Comparison of ENCODE assay signal across 13 cellular contexts in the genomic region with DNA sequence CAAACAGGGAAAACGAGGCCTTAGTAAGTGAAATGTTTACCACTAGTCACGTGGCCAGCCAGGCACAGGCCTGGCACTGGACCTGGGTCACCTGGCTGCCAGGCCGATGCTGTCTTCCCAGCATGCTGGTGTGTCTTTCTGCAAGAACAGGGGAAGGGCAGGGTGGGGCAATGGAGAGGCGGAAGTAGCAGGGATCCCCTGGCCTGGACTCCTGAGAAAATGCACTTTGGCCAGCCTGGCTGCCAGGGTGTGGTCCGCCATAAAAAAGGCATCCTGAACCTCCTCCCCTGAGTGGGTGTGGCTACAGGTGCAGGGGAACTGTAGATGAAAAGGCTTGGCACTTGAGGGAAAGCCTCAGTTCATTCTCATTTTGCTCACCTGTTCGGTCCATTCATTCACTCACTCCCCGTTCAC. TPM values are rescaled to one million over a fixed set of nuclear protein-coding genes. Genes with fewer than 3 reads are reported as not detected.
DNase-seq lines count a peak whose midpoint lies in the region; ATAC-seq and TF ChIP-seq lines count a peak whose summit lies in the region.
"Had no signal": no experiment of that assay in that cellular context is flagged by ENCODE, and none has a peak within 500 bp of the region (broad histone marks: within the 10 kb centered on the region; RNA-seq: fewer than 3 reads in every experiment).

No MANE protein-coding gene starts in this region.

- ATAC-seq in GM19351 (IDR thresholded peaks at IDR 0.05; ENCODE audit: unreplicated experiment) (no peak), GM19328 (IDR thresholded peaks at IDR 0.05; ENCODE audit: unreplicated experiment) (no peak)

- DNase-seq in DMS53 treated with DMSO at 0.1 percent for 48 hours (lab: John Stamatoyannopoulos, UW; ENCODE audit: unreplicated experiment), result peak; percentile 71
- DNase-seq in NCI-H2029 treated with DMSO at 0.1 percent for 48 hours (lab: John Stamatoyannopoulos, UW), result peak; percentile 35
- peak; percentile 98 for DNase-seq in colonic mucosa
- DNase-seq in HUDEP-2 (lab: John Stamatoyannopoulos, UW; ENCODE audit: unreplicated experiment in 76 of 76), result no peak
- DNase-seq in NCI-H2107 treated with DMSO at 0.1 percent for 48 hours (lab: John Stamatoyannopoulos, UW; ENCODE audit: unreplicated experiment), result no peak
- DNase-seq: activated CD4-positive, alpha-beta T cell treated with anti-CD3 and anti-CD28 coated beads, Interleukin-2, amount 10 ng/mL, durations not matched to agents 7 days and 5 days; brain microvascular endothelial cell; CD4-positive, CD25-positive, alpha-beta regulatory T cell; NCI-H1048 had no signal

- H3K4me3 ChIP-seq in colonic mucosa (no peak overlapping the region), mucosa of rectum (ENCODE audit: low read length in 2 of 2) (peak overlapping the region in 1 of 2 donors; percentile 7)

- intact Hi-C loops in colonic mucosa (cut with DNase I), result loop anchor here (5.0 kb wide), 1 partner anchor 46 kb away; no protein-coding TSS in a partner anchor

- H3K4me1 ChIP-seq in colonic mucosa (peaks cover 8% of the 10 kb centered on the region), mucosa of rectum (ENCODE audit: control insufficient read depth in 2 of 2, insufficient read depth in 2 of 2, low read length in 2 of 2) (peaks cover 44 to 45% of the 10 kb centered on the region in 2 donors)

- no peak for TF ChIP-seq CTCF in colonic mucosa (IDR thresholded peaks at IDR 0.05)

- H3K9ac ChIP-seq in colonic mucosa (ENCODE audit: low read depth in 2 of 2, low read length in 2 of 2), result no peak overlapping the region
- peak overlapping the region; percentile 24 to 45 for H3K9ac ChIP-seq in mucosa of rectum (ENCODE audit: low read depth in 1 of 2, low read length in 2 of 2)

- H3K27me3 ChIP-seq in colonic mucosa, result no peaks in the 10 kb centered on the region
- no peaks in the 10 kb centered on the region for H3K27me3 ChIP-seq in mucosa of rectum (ENCODE audit: control insufficient read depth in 2 of 2, insufficient read depth in 2 of 2, low read length in 2 of 2)
- H3K27me3 ChIP-seq: brain microvascular endothelial cell had no signal

- H3K36me3 ChIP-seq in colonic mucosa, result no peaks in the 10 kb centered on the region
- H3K36me3 ChIP-seq in mucosa of rectum (ENCODE audit: control insufficient read depth in 2 of 2, insufficient read depth in 2 of 2, low read length in 2 of 2), result peaks cover 0 to 4% of the 10 kb centered on the region in 2 donors
- H3K36me3 ChIP-seq: brain microvascular endothelial cell had no signal

- H3K9me3 ChIP-seq in colonic mucosa (no peaks in the 10 kb centered on the region), mucosa of rectum (ENCODE audit: control insufficient read depth in 2 of 2, low read length in 2 of 2) (no peaks in the 10 kb centered on the region)

- H3K27ac ChIP-seq in colonic mucosa (peak overlapping the region; percentile 83), mucosa of rectum (ENCODE audit: low read depth in 2 of 2, low read length in 2 of 2) (peak overlapping the region; percentile 94 to 95)
- H3K27ac ChIP-seq: brain microvascular endothelial cell had no signal

RNA-seq across cellular contexts. Expression of a gene that starts 1.0 kb away (rescaled TPM):
- total RNA-seq in colonic mucosa, result 10 to 100 TPM; 44.9 to 54.5 TPM
- total RNA-seq: activated CD4-positive, alpha-beta T cell treated with anti-CD3 and anti-CD28 coated beads, Interleukin-2, amount 10 ng/mL, durations not matched to agents 7 days and 5 days; CD4-positive, CD25-positive, alpha-beta regulatory T cell; T-helper 1 cell treated with Interleukin-12 subunit alpha and Interleukin-12 subunit beta and Interleukin-4 antibody, amounts not matched to agents 30 ng/mL and 1 ng/mL, for 36 hours had no signal

RNA-seq across cellular contexts. Expression of a gene that starts 49.0 kb away (rescaled TPM):
- 10 to 100 TPM; 73.0 to 88.3 TPM for total RNA-seq in colonic mucosa

Comparison
In these comparisons a context has a peak if more than half of its experiments do, and no peak if none do; other contexts are left out.
1. DNase-seq: peak in DMS53 treated with DMSO at 0.1 percent for 48 hours (single experiment), NCI-H2029 treated with DMSO at 0.1 percent for 48 hours (single experiment) and colonic mucosa (single experiment); none in HUDEP-2 (0 of 76) and NCI-H2107 treated with DMSO at 0.1 percent for 48 hours (single experiment).
2. H3K9ac ChIP-seq: peak in mucosa of rectum (2 of 2); none in colonic mucosa (0 of 2).